In genomic region chr3:73658227-73658626, GRCh38 we compare ENCODE assay signal across 24 cellular contexts. TPM values are rescaled to one million over a fixed set of nuclear protein-coding genes. Genes with fewer than 3 reads are reported as not detected.
"Had no signal": no experiment of that assay in that cellular context is flagged by ENCODE, and none has a peak within 500 bp of the region (broad histone marks: within the 10 kb centered on the region; RNA-seq: fewer than 3 reads in every experiment).

No MANE protein-coding gene starts in this region.

- H3K4me3 ChIP-seq: sigmoid colon, thoracic aorta, upper lobe of left lung had no signal

- H3K4me1 ChIP-seq: upper lobe of left lung had no signal

- ATAC-seq: activated CD8-positive, alpha-beta T cell treated with anti-CD3 and anti-CD28 coated beads for 36 hours; activated T-helper 17 cell treated with anti-CD3 and anti-CD28 coated beads, Interleukin-2, amount 50 U/mL, for 72 hours; effector memory CD8-positive, alpha-beta T cell; naive thymus-derived CD8-positive, alpha-beta T cell; SK-N-SH treated with all-trans-retinoic acid at 6 μM for 48 hours; stimulated activated memory B cell treated with anti-CD40 and anti-IgM and Interleukin-4, amounts not matched to agents 10 μg/mL and 1 μg/mL and 100 μg/mL, for 72 hours had no signal

- H3K36me3 ChIP-seq: sigmoid colon, thoracic aorta, upper lobe of left lung had no signal

- H3K9me3 ChIP-seq: sigmoid colon, thoracic aorta, upper lobe of left lung had no signal

- H3K27ac ChIP-seq: epithelial cell of prostate, thoracic aorta, upper lobe of left lung had no signal

- FAIRE-seq: bronchial epithelial cell had no signal

- DNase-seq: activated CD4-positive, alpha-beta T cell treated with anti-CD3 and anti-CD28 coated beads for 48 hours; activated CD4-positive, CD25-positive, alpha-beta regulatory T cell; activated CD8-positive, alpha-beta T cell treated with anti-CD3 and anti-CD28 coated beads for 36 hours; activated naive CD4-positive, alpha-beta T cell treated with Interleukin-2 at 50 U/mL for 16 hours; activated naive CD8-positive, alpha-beta T cell treated with anti-CD3 and anti-CD28 coated beads, Interleukin-2, amount 10 ng/mL, durations not matched to agents 7 days and 5 days; activated T-cell treated with anti-CD3 and anti-CD28 coated beads, Interleukin-2, amount 50 U/mL, for 1 hour; anterior cingulate cortex; cerebellar nuclear complex; dermis blood vessel endothelial cell; effector memory CD8-positive, alpha-beta T cell; foreskin fibroblast; glutamatergic neuron; naive thymus-derived CD8-positive, alpha-beta T cell; sigmoid colon; stimulated activated CD4-positive, alpha-beta T cell treated with anti-CD3 and anti-CD28 coated beads, Interleukin-4, amount 100 ng/mL, for 4 hours; T-helper 1 cell; T-helper 9 cell; upper lobe of left lung had no signal

- H3K27me3 ChIP-seq: sigmoid colon, upper lobe of left lung had no signal

RNA-seq across cellular contexts. Expression of gene PDZRN3, which starts 33.5 kb away (rescaled TPM):
- total RNA-seq: activated CD8-positive, alpha-beta T cell treated with anti-CD3 and anti-CD28 coated beads for 36 hours; activated naive CD8-positive, alpha-beta T cell treated with anti-CD3 and anti-CD28 coated beads, Interleukin-2, amount 10 ng/mL, durations not matched to agents 7 days and 5 days; activated T-helper 17 cell treated with anti-CD3 and anti-CD28 coated beads, Interleukin-2, amount 50 U/mL, for 72 hours; naive thymus-derived CD8-positive, alpha-beta T cell had no signal
- polyA plus RNA-seq: naive thymus-derived CD8-positive, alpha-beta T cell had no signal
